ENCODE assay signal across 21 cellular contexts in the genomic region with DNA sequence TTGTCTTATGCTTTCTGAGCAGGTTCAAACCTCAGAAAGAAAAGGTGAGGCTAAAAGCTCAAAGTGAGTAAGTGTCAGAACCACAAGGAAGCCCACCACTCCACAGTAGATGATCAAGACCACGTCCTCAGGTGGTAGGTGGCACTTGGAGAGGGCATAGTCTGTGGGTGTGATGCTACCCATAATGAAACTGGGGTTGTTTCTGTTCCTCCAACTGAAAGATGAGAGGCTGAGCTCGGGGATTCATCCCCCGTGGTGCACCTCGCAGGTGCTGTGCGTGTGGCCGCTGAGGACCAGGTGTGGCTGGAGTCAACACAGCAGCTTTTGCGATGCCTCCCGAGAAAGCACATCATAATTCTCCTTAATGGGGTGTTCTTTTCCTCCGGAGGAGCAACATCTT.
"Had no signal": no experiment of that assay in that cellular context is flagged by ENCODE, and none has a peak within 500 bp of the region (broad histone marks: within the 10 kb centered on the region; RNA-seq: fewer than 3 reads in every experiment).

No MANE protein-coding gene starts in this region.

- H3K27me3 ChIP-seq: SJSA1 had no signal

- H3K4me2 ChIP-seq: KMS-11 had no signal

- H3K4me1 ChIP-seq: SJSA1 had no signal

- ATAC-seq: HepG2, Panc1, PC-3, Right ventricle myocardium inferior had no signal

- H3K9me3 ChIP-seq: SJSA1 had no signal

- H3K9ac ChIP-seq: KMS-11 had no signal

- H3K4me3 ChIP-seq: SJSA1, SK-N-MC had no signal

- H3K36me3 ChIP-seq: SJSA1 had no signal

- DNase-seq: IMR-90, Kasumi-1, MV-4-11, NCI-H1048, NCI-H1105, NCI-H1417, NCI-H1436 treated with DMSO at 0.1 percent for 48 hours, NCI-H1694, NCI-H187 treated with DMSO at 0.1 percent for 48 hours, NCI-H2029 treated with DMSO at 0.1 percent for 48 hours, NCI-H2227 treated with DMSO at 0.1 percent for 48 hours, NCI-H526 treated with DMSO at 0.1 percent for 48 hours, NCI-H748 treated with DMSO at 0.1 percent for 48 hours, PC-3, SIG-M5 had no signal

- H3K27ac ChIP-seq: KMS-11, SJSA1, SK-N-MC had no signal
